9 cellular contexts compared by ENCODE assay signal in the genomic region with DNA sequence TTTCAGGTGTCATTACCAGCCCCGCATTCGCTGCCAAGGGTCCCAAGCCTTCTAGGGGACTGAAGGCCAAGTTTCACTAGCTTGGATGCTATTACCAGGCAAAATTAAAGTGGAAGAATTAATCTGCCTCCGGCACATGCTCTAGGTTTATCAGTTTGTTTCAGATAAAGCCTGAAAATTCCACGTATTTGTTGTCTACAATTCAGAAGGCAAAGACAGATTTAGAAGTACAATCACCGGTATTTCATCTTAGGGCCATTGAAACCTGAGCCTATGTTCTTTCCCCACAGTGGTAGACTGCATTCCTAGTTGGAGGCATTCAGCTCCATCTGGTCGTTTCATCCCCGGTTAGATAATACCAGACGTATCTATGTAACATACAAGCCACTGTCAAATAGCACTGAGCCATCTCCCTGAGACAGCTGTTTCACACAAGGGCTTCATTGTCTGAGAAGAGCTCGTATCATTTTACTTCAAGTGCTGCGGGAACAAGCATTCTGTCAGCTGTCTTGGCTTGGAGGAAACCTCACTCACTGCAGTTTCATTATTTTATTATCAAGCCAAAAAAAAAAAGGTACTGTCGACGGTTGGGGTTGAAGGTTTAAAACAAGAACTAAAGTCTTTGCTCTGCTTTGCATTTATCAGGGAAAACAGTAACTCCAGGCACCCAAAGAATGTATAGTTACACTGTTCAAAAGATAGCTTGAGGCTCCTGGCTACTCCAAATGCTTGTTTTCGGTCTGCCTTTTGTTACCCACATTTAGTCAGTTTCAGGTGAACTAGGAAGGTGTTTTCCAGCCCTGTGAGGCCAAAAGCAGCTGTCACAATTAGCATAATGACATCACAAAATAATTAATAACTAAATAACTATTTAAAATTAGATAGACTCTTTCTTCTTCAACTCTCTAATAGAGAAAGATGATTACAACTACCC.
DNase-seq lines count a peak whose midpoint lies in the region; ATAC-seq, FAIRE-seq and TF ChIP-seq lines count a peak whose summit lies in the region.
"Had no signal": no experiment of that assay in that cellular context is flagged by ENCODE, and none has a peak within 500 bp of the region (broad histone marks: within the 10 kb centered on the region; RNA-seq: fewer than 3 reads in every experiment).

No MANE protein-coding gene starts in this region.

- H3K4me1 ChIP-seq in mesendoderm (ENCODE audit: control insufficient read depth, low read depth, low read length) (peaks cover 8% of the 10 kb centered on the region), pancreas (no peaks in the 10 kb centered on the region), body of pancreas (no peaks in the 10 kb centered on the region)

- H3K79me1 ChIP-seq in mesendoderm (ENCODE audit: low read length), result no peaks in the 10 kb centered on the region

- H2BK120ac ChIP-seq in mesendoderm (ENCODE audit: low read depth, low read length), result peak overlapping the region; percentile 88

- H4K8ac ChIP-seq in mesendoderm (ENCODE audit: low read depth, low read length), result no peak overlapping the region

- no CpG with 5 or more reads among the region's 13 CpGs for WGBS in mesendoderm (ENCODE audit: extremely low coverage, insufficient coverage, low lambda C conversion rate)
- whole genome bisulfite sequencing in pancreas, 2 donors, result 59 to 62% methylated on average over 13 of the region's 13 CpGs
- WGBS in body of pancreas, 2 donors, result 46 to 52% methylated on average over 13 of the region's 13 CpGs

- H3K27ac Mint-ChIP-seq in activated naive CD8-positive, alpha-beta T cell treated with anti-CD3 and anti-CD28 coated beads, Interleukin-2, amount 10 ng/mL, durations not matched to agents 7 days and 5 days, result peak overlapping the region; percentile 81
- H3K27ac Mint-ChIP-seq in activated CD8-positive, alpha-beta memory T cell treated with anti-CD3 and anti-CD28 coated beads, Interleukin-2, amount 10 ng/mL, durations not matched to agents 7 days and 5 days, result no peak overlapping the region

- H3K79me2 ChIP-seq in mesendoderm (ENCODE audit: control insufficient read depth, insufficient read depth, low read length), result no peaks in the 10 kb centered on the region

- H4K5ac ChIP-seq in mesendoderm (ENCODE audit: low read length), result no peak overlapping the region

- H3K4ac ChIP-seq in mesendoderm (ENCODE audit: low read depth, low read length), result no peak overlapping the region

- POLR2A ChIA-PET in activated naive CD8-positive, alpha-beta T cell treated with anti-CD3 and anti-CD28 coated beads, Interleukin-2, amount 10 ng/mL, durations not matched to agents 7 days and 5 days (lab: Charles Lee), result interaction anchor here (1.1 to 1.2 kb wide), 3 partner anchors 59 to 132 kb away, joined by 3 to 4 read pairs (median 3); no protein-coding TSS in a partner anchor

- no peak overlapping the region for H3K4me2 ChIP-seq in mesendoderm (ENCODE audit: low read length)

- TF ChIP-seq POLR2A in body of pancreas (IDR thresholded peaks at IDR 0.05), result no peak

- no peak overlapping the region for H2AK5ac ChIP-seq in mesendoderm (ENCODE audit: low read length)

- peaks cover 4% of the 10 kb centered on the region for H3K9me3 Mint-ChIP-seq in activated naive CD8-positive, alpha-beta T cell treated with anti-CD3 and anti-CD28 coated beads, Interleukin-2, amount 10 ng/mL, durations not matched to agents 7 days and 5 days
- H3K9me3 Mint-ChIP-seq in activated CD8-positive, alpha-beta memory T cell treated with anti-CD3 and anti-CD28 coated beads, Interleukin-2, amount 10 ng/mL, durations not matched to agents 7 days and 5 days (ENCODE audit: low read depth), result no peaks in the 10 kb centered on the region

- CTCF ChIA-PET in activated CD8-positive, alpha-beta memory T cell treated with anti-CD3 and anti-CD28 coated beads, Interleukin-2, amount 10 ng/mL, durations not matched to agents 7 days and 5 days (lab: Charles Lee), result interaction anchor here (0.6 to 1.7 kb wide), 6 partner anchors 20 to 244 kb away, joined by 3 to 8 read pairs (median 4); no protein-coding TSS in a partner anchor

- no peaks in the 10 kb centered on the region for H3K36me3 Mint-ChIP-seq in activated naive CD8-positive, alpha-beta T cell treated with anti-CD3 and anti-CD28 coated beads, Interleukin-2, amount 10 ng/mL, durations not matched to agents 7 days and 5 days
- no peaks in the 10 kb centered on the region for H3K36me3 Mint-ChIP-seq in activated CD8-positive, alpha-beta memory T cell treated with anti-CD3 and anti-CD28 coated beads, Interleukin-2, amount 10 ng/mL, durations not matched to agents 7 days and 5 days

- no peak overlapping the region for H2BK5ac ChIP-seq in mesendoderm (ENCODE audit: low read length)

- peak; percentile 53 for DNase-seq in GM12865 (ENCODE audit: low read depth)
- peak; percentile 43 for DNase-seq in HFF-Myc (ENCODE audit: extremely low read depth, low read depth)
- DNase-seq in NCI-H146 (lab: John Stamatoyannopoulos, UW), result peak; percentile 74
- DNase-seq in activated naive CD8-positive, alpha-beta T cell treated with anti-CD3 and anti-CD28 coated beads, Interleukin-2, amount 10 ng/mL, durations not matched to agents 7 days and 5 days, result no peak
- peak; percentile 84 for DNase-seq in mesendoderm
- no peak for DNase-seq in activated CD8-positive, alpha-beta memory T cell treated with anti-CD3 and anti-CD28 coated beads, Interleukin-2, amount 10 ng/mL, durations not matched to agents 7 days and 5 days
- DNase-seq in pancreas, result no peak
- DNase-seq in body of pancreas, result no peak

- peak overlapping the region; percentile 82 for H3K4me3 Mint-ChIP-seq in activated naive CD8-positive, alpha-beta T cell treated with anti-CD3 and anti-CD28 coated beads, Interleukin-2, amount 10 ng/mL, durations not matched to agents 7 days and 5 days
- H3K4me3 Mint-ChIP-seq in activated CD8-positive, alpha-beta memory T cell treated with anti-CD3 and anti-CD28 coated beads, Interleukin-2, amount 10 ng/mL, durations not matched to agents 7 days and 5 days, result no peak overlapping the region

- peak overlapping the region; percentile 9 for H2BK15ac ChIP-seq in mesendoderm (replicated peaks; ENCODE audit: low read depth)

- H3K9ac ChIP-seq in mesendoderm (ENCODE audit: low read length), result no peak overlapping the region

- H3K36me3 ChIP-seq in mesendoderm (ENCODE audit: control insufficient read depth, insufficient read depth, low read length) (no peaks in the 10 kb centered on the region), pancreas (no peaks in the 10 kb centered on the region), body of pancreas (replicated peaks in 1 of 2; ENCODE audit: insufficient read depth in 1 of 2, low read depth in 2 of 2) (no peaks in the 10 kb centered on the region)

- H3K27me3 ChIP-seq in mesendoderm (ENCODE audit: insufficient read depth, low read length, poor library complexity), result no peaks in the 10 kb centered on the region
- H3K27me3 ChIP-seq in pancreas, result no peaks in the 10 kb centered on the region
- no peaks in the 10 kb centered on the region for H3K27me3 ChIP-seq in body of pancreas

- no peak for FAIRE-seq in pancreas (lab: Jason Lieb, UNC)

- H3K9me3 ChIP-seq in pancreas (no peaks in the 10 kb centered on the region), body of pancreas (peaks cover 0 to 7% (median 0%) of the 10 kb centered on the region in 3 donors)

- peak overlapping the region; percentile 29 for H3K56ac ChIP-seq in mesendoderm (ENCODE audit: low read length)

- no peak for ATAC-seq in activated naive CD8-positive, alpha-beta T cell treated with anti-CD3 and anti-CD28 coated beads, Interleukin-2, amount 10 ng/mL, durations not matched to agents 7 days and 5 days (ENCODE audit: low read depth)
- ATAC-seq in activated CD8-positive, alpha-beta memory T cell treated with anti-CD3 and anti-CD28 coated beads, Interleukin-2, amount 10 ng/mL, durations not matched to agents 7 days and 5 days, result no peak
- ATAC-seq in pancreas (no peak), body of pancreas (no peak)

- H3K4me1 Mint-ChIP-seq in activated naive CD8-positive, alpha-beta T cell treated with anti-CD3 and anti-CD28 coated beads, Interleukin-2, amount 10 ng/mL, durations not matched to agents 7 days and 5 days, result peaks cover 16% of the 10 kb centered on the region
- peaks cover 16% of the 10 kb centered on the region for H3K4me1 Mint-ChIP-seq in activated CD8-positive, alpha-beta memory T cell treated with anti-CD3 and anti-CD28 coated beads, Interleukin-2, amount 10 ng/mL, durations not matched to agents 7 days and 5 days

- H3K27me3 Mint-ChIP-seq in activated naive CD8-positive, alpha-beta T cell treated with anti-CD3 and anti-CD28 coated beads, Interleukin-2, amount 10 ng/mL, durations not matched to agents 7 days and 5 days, result no peaks in the 10 kb centered on the region
- H3K27me3 Mint-ChIP-seq in activated CD8-positive, alpha-beta memory T cell treated with anti-CD3 and anti-CD28 coated beads, Interleukin-2, amount 10 ng/mL, durations not matched to agents 7 days and 5 days, result peaks cover 3% of the 10 kb centered on the region

- intact Hi-C loops in pancreas (cut with DNase I) (no loop called here), body of pancreas (cut with DNase I) (no loop called here)

- TF ChIP-seq CTCF in GM12865 (IDR thresholded peaks at IDR 0.05; ENCODE audit: insufficient read depth, low read depth, low read length, missing control alignments) (no peak), HFF-Myc (IDR thresholded peaks at IDR 0.05; ENCODE audit: low read depth, low read length, missing control alignments) (no peak), pancreas (IDR thresholded peaks at IDR 0.05) (no peak), body of pancreas (IDR thresholded peaks at IDR 0.05) (no peak)

- peak overlapping the region; percentile 7; the same call in 1 of the 2 replicates for H3K4me3 ChIP-seq in GM12865 (ENCODE audit: low read depth, low read length)
- no peak overlapping the region for H3K4me3 ChIP-seq in HFF-Myc (replicated peaks; ENCODE audit: low read depth, low read length)
- H3K4me3 ChIP-seq in mesendoderm (ENCODE audit: low read length), result no peak overlapping the region
- H3K4me3 ChIP-seq in pancreas, result no peak overlapping the region
- no peak overlapping the region for H3K4me3 ChIP-seq in body of pancreas
- H3K4me3 ChIP-seq: lung had no signal

- H3K27ac ChIP-seq in mesendoderm (ENCODE audit: low read depth, low read length), result peak overlapping the region; percentile 58
- no peak overlapping the region for H3K27ac ChIP-seq in pancreas
- no peak overlapping the region for H3K27ac ChIP-seq in body of pancreas

- H3K18ac ChIP-seq in mesendoderm (ENCODE audit: low read length), result peak overlapping the region; percentile 54

- H3K23ac ChIP-seq in mesendoderm (ENCODE audit: low read length), result no peak overlapping the region

Comparison
In these comparisons a context has a peak if more than half of its experiments do, and no peak if none do; other contexts are left out.
1. DNase-seq: peak in GM12865 (single experiment), HFF-Myc (single experiment), NCI-H146 (single experiment) and mesendoderm (single experiment); none in activated naive CD8-positive, alpha-beta T cell treated with anti-CD3 and anti-CD28 coated beads, Interleukin-2, amount 10 ng/mL, durations not matched to agents 7 days and 5 days (single experiment), activated CD8-positive, alpha-beta memory T cell treated with anti-CD3 and anti-CD28 coated beads, Interleukin-2, amount 10 ng/mL, durations not matched to agents 7 days and 5 days (single experiment), pancreas (0 of 6) and body of pancreas (0 of 4).